25 cellular contexts compared by ENCODE assay signal in genomic region chr16:869823-870641, GRCh38.
"Had no signal": no experiment of that assay in that cellular context is flagged by ENCODE, and none has a peak within 500 bp of the region (broad histone marks: within the 10 kb centered on the region; RNA-seq: fewer than 3 reads in every experiment).

No MANE protein-coding gene starts in this region.

- H3K4me3 ChIP-seq: dorsolateral prefrontal cortex, esophagus squamous epithelium, gastroesophageal sphincter, lung, neural progenitor cell, prostate gland, smooth muscle cell, suprapubic skin, thyroid gland had no signal

- H3K9me3 ChIP-seq: esophagus squamous epithelium, gastroesophageal sphincter, prostate gland, suprapubic skin, thyroid gland had no signal

- H3K9me3 Mint-ChIP-seq: effector memory CD8-positive, alpha-beta T cell; natural killer cell treated with Interleukin-12 subunit alpha and Interleukin-12 subunit beta and Interleukin-15 and Interleukin-18, amount 100 ng/mL, for 72 hours; neural progenitor cell; type B pancreatic cell had no signal

- DNase-seq: central memory CD4-positive, alpha-beta T cell; cortex of kidney; dorsolateral prefrontal cortex; effector memory CD8-positive, alpha-beta T cell; esophagus squamous epithelium; foreskin fibroblast; kidney glomerular epithelial cell; mesenchymal stem cell; midbrain; occipital lobe; retina; stimulated activated CD4-positive, alpha-beta T cell treated with anti-CD3 and anti-CD28 coated beads, Interleukin-2, amount 100 ng/mL, for 48 hours; stimulated activated naive CD4-positive, alpha-beta T cell treated with Interleukin-2 at 50 U/mL for 16 hours; thyroid gland had no signal

- ATAC-seq: effector memory CD8-positive, alpha-beta T cell; gastroesophageal sphincter; left lobe of liver; natural killer cell treated with Interleukin-12 subunit alpha and Interleukin-12 subunit beta and Interleukin-15 and Interleukin-18, amount 100 ng/mL, for 72 hours had no signal

- H3K4me1 Mint-ChIP-seq: neural progenitor cell had no signal

- H3K27me3 ChIP-seq: dorsolateral prefrontal cortex, esophagus squamous epithelium, gastroesophageal sphincter, neural progenitor cell, suprapubic skin, thyroid gland had no signal

- H3K27ac ChIP-seq: dorsolateral prefrontal cortex, epithelial cell of prostate, esophagus squamous epithelium, gastroesophageal sphincter, neural progenitor cell, parathyroid adenoma, prostate gland, suprapubic skin, thyroid gland had no signal

- H3K27ac Mint-ChIP-seq: effector memory CD8-positive, alpha-beta T cell; natural killer cell treated with Interleukin-12 subunit alpha and Interleukin-12 subunit beta and Interleukin-15 and Interleukin-18, amount 100 ng/mL, for 72 hours; neural progenitor cell; type B pancreatic cell had no signal

- H3K4me1 ChIP-seq: esophagus squamous epithelium, gastroesophageal sphincter, neural progenitor cell, parathyroid adenoma, prostate gland, suprapubic skin, thyroid gland had no signal

- H3K4me3 Mint-ChIP-seq: effector memory CD8-positive, alpha-beta T cell; natural killer cell treated with Interleukin-12 subunit alpha and Interleukin-12 subunit beta and Interleukin-15 and Interleukin-18, amount 100 ng/mL, for 72 hours; neural progenitor cell; type B pancreatic cell had no signal

- H3K36me3 ChIP-seq: neural progenitor cell, prostate gland had no signal

- H3K27me3 Mint-ChIP-seq: effector memory CD8-positive, alpha-beta T cell; natural killer cell treated with Interleukin-12 subunit alpha and Interleukin-12 subunit beta and Interleukin-15 and Interleukin-18, amount 100 ng/mL, for 72 hours; type B pancreatic cell had no signal

- H3K36me3 Mint-ChIP-seq: natural killer cell treated with Interleukin-12 subunit alpha and Interleukin-12 subunit beta and Interleukin-15 and Interleukin-18, amount 100 ng/mL, for 72 hours had no signal
